Comparison of ENCODE assay signal across 15 cellular contexts in the genomic region with DNA sequence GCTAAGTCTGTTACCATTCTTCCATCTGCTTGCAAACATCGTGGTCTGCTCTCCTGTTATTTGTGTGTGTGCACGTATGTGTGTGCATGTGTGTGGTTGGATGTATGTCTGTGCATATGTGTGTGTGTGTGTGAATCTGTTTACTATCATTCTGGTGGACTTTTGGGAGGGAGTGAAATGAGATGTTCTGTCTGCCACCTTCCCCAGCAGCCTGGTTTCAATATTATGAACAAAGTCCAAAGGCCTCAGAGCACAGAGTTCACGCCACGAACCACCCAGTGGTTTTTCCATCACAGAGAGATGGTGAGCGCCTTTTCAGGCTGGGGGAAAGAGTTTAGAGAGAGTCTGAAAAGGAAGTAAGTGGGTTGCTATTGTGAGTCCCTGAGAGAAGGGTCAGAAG.
DNase-seq lines count a peak whose midpoint lies in the region; ATAC-seq and TF ChIP-seq lines count a peak whose summit lies in the region.
"Had no signal": no experiment of that assay in that cellular context is flagged by ENCODE, and none has a peak within 500 bp of the region (broad histone marks: within the 10 kb centered on the region; RNA-seq: fewer than 3 reads in every experiment).

No MANE protein-coding gene starts in this region.

- H3K4me1 Mint-ChIP-seq in activated T-cell treated with anti-CD3 and anti-CD28 coated beads, Interleukin-2, amount 50 U/mL, for 24 hours (ENCODE audit: low read depth), result peaks cover 44% of the 10 kb centered on the region
- H3K4me1 Mint-ChIP-seq in activated naive CD8-positive, alpha-beta T cell treated with anti-CD3 and anti-CD28 coated beads, Interleukin-2, amount 10 ng/mL, durations not matched to agents 7 days and 5 days, result peaks cover 20% of the 10 kb centered on the region
- H3K4me1 Mint-ChIP-seq in stimulated activated effector memory CD8-positive, alpha-beta T cell treated with anti-CD3 and anti-CD28 coated beads, Interleukin-12 subunit alpha, Interleukin-12 subunit beta, amount 100 ng/mL, for 72 hours, result peaks cover 67% of the 10 kb centered on the region

- no peak overlapping the region for H3K4me3 Mint-ChIP-seq in activated T-cell treated with anti-CD3 and anti-CD28 coated beads, Interleukin-2, amount 50 U/mL, for 24 hours
- H3K4me3 Mint-ChIP-seq in activated naive CD8-positive, alpha-beta T cell treated with anti-CD3 and anti-CD28 coated beads, Interleukin-2, amount 10 ng/mL, durations not matched to agents 7 days and 5 days, result no peak overlapping the region
- H3K4me3 Mint-ChIP-seq in stimulated activated effector memory CD8-positive, alpha-beta T cell treated with anti-CD3 and anti-CD28 coated beads, Interleukin-12 subunit alpha, Interleukin-12 subunit beta, amount 100 ng/mL, for 72 hours, result peak overlapping the region; percentile 46
- H3K4me3 Mint-ChIP-seq: WTC11 had no signal

- H3K9me3 ChIP-seq in HEK293 (ENCODE audit: control insufficient read depth, insufficient read depth, low read depth, low read length), result no peaks in the 10 kb centered on the region
- H3K9me3 ChIP-seq: ovary had no signal

- no peak overlapping the region for H3K27ac ChIP-seq in HEK293 (ENCODE audit: extremely low read depth, low read depth, low read length)
- H3K27ac ChIP-seq: ovary had no signal

- DNase-seq in activated T-cell treated with anti-CD3 and anti-CD28 coated beads, Interleukin-2, amount 50 U/mL, for 24 hours, result no peak
- no peak for DNase-seq in activated T-cell treated with anti-CD3 and anti-CD28 coated beads, Interleukin-2, amount 50 U/mL, for 1 hour
- no peak for DNase-seq in activated naive CD8-positive, alpha-beta T cell treated with anti-CD3 and anti-CD28 coated beads, Interleukin-2, amount 10 ng/mL, durations not matched to agents 7 days and 5 days
- peak in 1 of 2 donors; percentile 64 for DNase-seq in stimulated activated effector memory CD8-positive, alpha-beta T cell treated with anti-CD3 and anti-CD28 coated beads, Interleukin-12 subunit alpha, Interleukin-12 subunit beta, amount 100 ng/mL, for 72 hours (ENCODE audit: low spot score in 2 of 2)
- DNase-seq in SW 1271 (lab: John Stamatoyannopoulos, UW), result no peak
- DNase-seq: ACHN, left ventricle myocardium superior, NCI-H187, NCI-H510A, ovary had no signal

- H3K9me3 Mint-ChIP-seq in activated T-cell treated with anti-CD3 and anti-CD28 coated beads, Interleukin-2, amount 50 U/mL, for 24 hours, result no peaks in the 10 kb centered on the region
- peaks cover 4% of the 10 kb centered on the region for H3K9me3 Mint-ChIP-seq in activated naive CD8-positive, alpha-beta T cell treated with anti-CD3 and anti-CD28 coated beads, Interleukin-2, amount 10 ng/mL, durations not matched to agents 7 days and 5 days
- no peaks in the 10 kb centered on the region for H3K9me3 Mint-ChIP-seq in stimulated activated effector memory CD8-positive, alpha-beta T cell treated with anti-CD3 and anti-CD28 coated beads, Interleukin-12 subunit alpha, Interleukin-12 subunit beta, amount 100 ng/mL, for 72 hours

- ATAC-seq in activated naive CD8-positive, alpha-beta T cell treated with anti-CD3 and anti-CD28 coated beads, Interleukin-2, amount 10 ng/mL, durations not matched to agents 7 days and 5 days (ENCODE audit: low read depth), result peak; percentile 18
- ATAC-seq in stimulated activated effector memory CD8-positive, alpha-beta T cell treated with anti-CD3 and anti-CD28 coated beads, Interleukin-12 subunit alpha, Interleukin-12 subunit beta, amount 100 ng/mL, for 72 hours, result peak; percentile 84
- ATAC-seq in GM18870 (IDR thresholded peaks at IDR 0.05; ENCODE audit: unreplicated experiment), result no peak
- ATAC-seq in GM21515 (IDR thresholded peaks at IDR 0.05; ENCODE audit: unreplicated experiment), result no peak
- ATAC-seq: HCT116, left ventricle myocardium superior, WTC11 had no signal

- no peak for TF ChIP-seq CTCF in HEK293 (tag by site-specific recombination; IDR thresholded peaks at IDR 0.05)

- POLR2A ChIA-PET in HEK293 (lab: Yijun Ruan, JAX), result no interaction called here
- POLR2A ChIA-PET in activated naive CD8-positive, alpha-beta T cell treated with anti-CD3 and anti-CD28 coated beads, Interleukin-2, amount 10 ng/mL, durations not matched to agents 7 days and 5 days (lab: Charles Lee), result no interaction called here

- H3K27me3 Mint-ChIP-seq in activated T-cell treated with anti-CD3 and anti-CD28 coated beads, Interleukin-2, amount 50 U/mL, for 24 hours, result no peaks in the 10 kb centered on the region
- peaks cover 12% of the 10 kb centered on the region for H3K27me3 Mint-ChIP-seq in activated naive CD8-positive, alpha-beta T cell treated with anti-CD3 and anti-CD28 coated beads, Interleukin-2, amount 10 ng/mL, durations not matched to agents 7 days and 5 days

- H3K36me3 Mint-ChIP-seq in activated T-cell treated with anti-CD3 and anti-CD28 coated beads, Interleukin-2, amount 50 U/mL, for 24 hours (ENCODE audit: low read depth), result no peaks in the 10 kb centered on the region
- peaks cover 3% of the 10 kb centered on the region for H3K36me3 Mint-ChIP-seq in activated naive CD8-positive, alpha-beta T cell treated with anti-CD3 and anti-CD28 coated beads, Interleukin-2, amount 10 ng/mL, durations not matched to agents 7 days and 5 days
- peaks cover 1% of the 10 kb centered on the region for H3K36me3 Mint-ChIP-seq in stimulated activated effector memory CD8-positive, alpha-beta T cell treated with anti-CD3 and anti-CD28 coated beads, Interleukin-12 subunit alpha, Interleukin-12 subunit beta, amount 100 ng/mL, for 72 hours
- H3K36me3 Mint-ChIP-seq: WTC11 had no signal

- CTCF ChIA-PET in HEK293 (lab: Yijun Ruan, JAX), result no interaction called here

- no peaks in the 10 kb centered on the region; the same call in 1 of the 2 replicates for H3K4me1 ChIP-seq in HEK293 (ENCODE audit: control insufficient read depth, insufficient read depth, low read length)

- no peaks in the 10 kb centered on the region for H3K36me3 ChIP-seq in HEK293 (ENCODE audit: control insufficient read depth in 2 of 2, insufficient read depth in 1 of 2, low read length in 2 of 2)
- H3K36me3 ChIP-seq: ovary had no signal

- H3K4me3 ChIP-seq in HEK293 (ENCODE audit: low read depth, low read length), result no peak overlapping the region
- H3K4me3 ChIP-seq: ovary had no signal

- peak overlapping the region; percentile 4 for H3K27ac Mint-ChIP-seq in activated T-cell treated with anti-CD3 and anti-CD28 coated beads, Interleukin-2, amount 50 U/mL, for 24 hours
- H3K27ac Mint-ChIP-seq in activated naive CD8-positive, alpha-beta T cell treated with anti-CD3 and anti-CD28 coated beads, Interleukin-2, amount 10 ng/mL, durations not matched to agents 7 days and 5 days, result no peak overlapping the region
- peak overlapping the region; percentile 44 for H3K27ac Mint-ChIP-seq in stimulated activated effector memory CD8-positive, alpha-beta T cell treated with anti-CD3 and anti-CD28 coated beads, Interleukin-12 subunit alpha, Interleukin-12 subunit beta, amount 100 ng/mL, for 72 hours
- H3K27ac Mint-ChIP-seq: WTC11 had no signal

TF ChIP-seq in HEK293, 187 proteins besides CTCF, POLR2A, EP300 and RAD21:
- no peak for TF ChIP-seq INSM2 (tag by site-specific recombination; IDR thresholded peaks at IDR 0.05)
- TF ChIP-seq, protein P1, sequence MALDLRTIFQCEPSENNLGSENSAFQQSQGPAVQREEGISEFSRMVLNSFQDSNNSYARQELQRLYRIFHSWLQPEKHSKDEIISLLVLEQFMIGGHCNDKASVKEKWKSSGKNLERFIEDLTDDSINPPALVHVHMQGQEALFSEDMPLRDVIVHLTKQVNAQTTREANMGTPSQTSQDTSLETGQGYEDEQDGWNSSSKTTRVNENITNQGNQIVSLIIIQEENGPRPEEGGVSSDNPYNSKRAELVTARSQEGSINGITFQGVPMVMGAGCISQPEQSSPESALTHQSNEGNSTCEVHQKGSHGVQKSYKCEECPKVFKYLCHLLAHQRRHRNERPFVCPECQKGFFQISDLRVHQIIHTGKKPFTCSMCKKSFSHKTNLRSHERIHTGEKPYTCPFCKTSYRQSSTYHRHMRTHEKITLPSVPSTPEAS (tag by site-specific recombination; IDR thresholded peaks at IDR 0.05), result peak; percentile 76

Comparison
In these comparisons a context has a peak if more than half of its experiments do, and no peak if none do; other contexts are left out.
1. ATAC-seq: peak in activated naive CD8-positive, alpha-beta T cell treated with anti-CD3 and anti-CD28 coated beads, Interleukin-2, amount 10 ng/mL, durations not matched to agents 7 days and 5 days (single experiment) and stimulated activated effector memory CD8-positive, alpha-beta T cell treated with anti-CD3 and anti-CD28 coated beads, Interleukin-12 subunit alpha, Interleukin-12 subunit beta, amount 100 ng/mL, for 72 hours (single experiment); none in GM18870 (single experiment) and GM21515 (single experiment).